In genomic region chr4:102285831-102286230, GRCh38 we compare ENCODE assay signal across 20 cellular contexts.
"Had no signal": no experiment of that assay in that cellular context is flagged by ENCODE, and none has a peak within 500 bp of the region (broad histone marks: within the 10 kb centered on the region; RNA-seq: fewer than 3 reads in every experiment).

No MANE protein-coding gene starts in this region.

- DNase-seq: activated CD4-positive, alpha-beta memory T cell treated with anti-CD3 and anti-CD28 coated beads, Interleukin-2, amount 10 ng/mL, durations not matched to agents 7 days and 5 days; activated CD4-positive, alpha-beta T cell treated with anti-CD3 and anti-CD28 coated beads, Interleukin-2, amount 10 ng/mL, durations not matched to agents 24 days and 14 days; activated effector memory CD4-positive, alpha-beta T cell treated with anti-CD3 and anti-CD28 coated beads, Interleukin-2, amount 50 U/mL, for 16 hours; activated naive CD4-positive, alpha-beta T cell treated with anti-CD3 and anti-CD28 coated beads, Interleukin-2, amount 50 U/mL, for 16 hours; activated naive CD8-positive, alpha-beta T cell treated with anti-CD3 and anti-CD28 coated beads, Interleukin-2, amount 50 U/mL, for 24 hours; anterior cingulate cortex; brain microvascular endothelial cell; colonic mucosa; endodermal cell; heart left ventricle; left colon; mesenchymal stem cell; ovary; psoas muscle; stimulated activated CD4-positive, alpha-beta T cell treated with anti-CD3 and anti-CD28 coated beads, Interleukin-1b, Interleukin-23, amount 100 ng/mL, for 48 hours; T-cell; transverse colon had no signal

- H3K4me3 ChIP-seq: colonic mucosa, heart left ventricle, ovary, psoas muscle, right atrium auricular region, skin epidermis, suprapubic skin, transverse colon had no signal
